In the genomic region with DNA sequence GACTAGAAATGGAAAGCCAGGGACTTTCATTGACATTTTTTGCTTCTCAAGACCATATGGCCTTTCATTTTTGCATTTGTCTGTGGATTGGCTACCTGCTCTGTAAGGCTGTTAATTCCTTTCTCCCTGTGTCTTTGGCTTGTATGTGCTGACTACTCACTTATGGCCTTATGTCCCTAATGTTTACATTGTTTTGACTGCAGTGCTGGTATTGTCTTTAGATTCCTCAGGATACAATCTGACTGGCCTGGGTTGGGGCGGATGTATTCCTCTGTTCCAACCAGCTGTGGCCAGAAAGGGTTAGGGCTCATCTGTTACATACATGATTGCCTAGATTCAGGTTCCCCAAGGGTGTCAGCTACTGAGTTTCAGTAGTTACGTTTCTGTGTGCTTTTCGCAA, we compare ENCODE assay signal across 34 cellular contexts.
"Had no signal": no experiment of that assay in that cellular context is flagged by ENCODE, and none has a peak within 500 bp of the region (broad histone marks: within the 10 kb centered on the region; RNA-seq: fewer than 3 reads in every experiment).

No MANE protein-coding gene starts in this region.

- H3K4me3 ChIP-seq: adrenal gland, body of pancreas, colonic mucosa, dorsolateral prefrontal cortex, gastroesophageal sphincter, left lung, lung, mucosa of descending colon, pancreas, prostate gland, spleen, suprapubic skin, tibial artery, upper lobe of right lung had no signal

- H3K36me3 ChIP-seq: adrenal gland, colonic mucosa, gastroesophageal sphincter, left lung, pancreas, prostate gland, suprapubic skin, tibial artery, upper lobe of right lung, WERI-Rb-1 had no signal

- H3K4me3 Mint-ChIP-seq: activated CD4-positive, alpha-beta memory T cell treated with anti-CD3 and anti-CD28 coated beads for 36 hours; activated CD4-positive, alpha-beta T cell treated with anti-CD3 and anti-CD28 coated beads, Interleukin-2, amount 10 ng/mL, durations not matched to agents 24 days and 14 days; activated naive CD4-positive, alpha-beta T cell treated with anti-CD3 and anti-CD28 coated beads for 36 hours; activated naive CD8-positive, alpha-beta T cell treated with anti-CD3 and anti-CD28 coated beads for 36 hours; activated T-helper 1 cell treated with anti-CD3 and anti-CD28 coated beads, Interleukin-12 subunit alpha, Interleukin-12 subunit beta, Interleukin-2, Interleukin-4 antibody, amounts not matched to agents 30 ng/mL and 10 ng/mL and 1 ng/mL, durations not matched to agents 14 hours and 24 hours and 36 hours; natural killer cell treated with Interleukin-12 subunit alpha and Interleukin-12 subunit beta and Interleukin-15 and Interleukin-18, amount 100 ng/mL, for 72 hours; T-helper 1 cell treated with Interleukin-12 subunit alpha and Interleukin-12 subunit beta and Interleukin-4 antibody, amounts not matched to agents 30 μg/mL and 1 μg/mL, for 36 hours had no signal

- FAIRE-seq: pancreas had no signal

- H3K9me3 ChIP-seq: adrenal gland, body of pancreas, colonic mucosa, gastroesophageal sphincter, left lung, mucosa of descending colon, neutrophil, pancreas, prostate gland, spleen, suprapubic skin, tibial artery, upper lobe of right lung had no signal

- DNase-seq: activated CD4-positive, alpha-beta memory T cell treated with anti-CD3 and anti-CD28 coated beads for 36 hours; activated CD4-positive, alpha-beta T cell treated with anti-CD3 and anti-CD28 coated beads, Interleukin-2, amount 10 ng/mL, durations not matched to agents 24 days and 14 days; activated CD4-positive, CD25-positive, alpha-beta regulatory T cell treated with anti-CD3 and anti-CD28 coated beads, Interleukin-2, amount 50 U/mL, for 72 hours; activated CD8-positive, alpha-beta memory T cell treated with anti-CD3 and anti-CD28 coated beads, Interleukin-2, amount 50 U/mL, for 4 hours; activated effector memory CD4-positive, alpha-beta T cell treated with anti-CD3 and anti-CD28 coated beads, Interleukin-2, amount 50 U/mL, for 16 hours; activated naive CD4-positive, alpha-beta T cell treated with anti-CD3 and anti-CD28 coated beads for 36 hours; activated naive CD8-positive, alpha-beta T cell treated with anti-CD3 and anti-CD28 coated beads for 36 hours; activated T-cell treated with anti-CD3 and anti-CD28 coated beads, Interleukin-2, amount 50 U/mL, for 1 hour; adrenal gland; aorta; body of pancreas; cerebellar nuclear complex; colonic mucosa; dorsolateral prefrontal cortex; effector memory CD4-positive, alpha-beta T cell; head of caudate nucleus; kidney glomerular epithelial cell; left lung; mucosa of descending colon; pancreas; spleen; stimulated activated naive CD4-positive, alpha-beta T cell; T-helper 9 cell; tibial artery; upper lobe of right lung; WERI-Rb-1 had no signal

- H3K27me3 ChIP-seq: adrenal gland, body of pancreas, colonic mucosa, dorsolateral prefrontal cortex, gastroesophageal sphincter, left lung, neutrophil, pancreas, spleen, suprapubic skin, tibial artery, upper lobe of right lung had no signal

- H3K27ac Mint-ChIP-seq: activated CD4-positive, alpha-beta memory T cell treated with anti-CD3 and anti-CD28 coated beads for 36 hours; activated CD4-positive, alpha-beta T cell treated with anti-CD3 and anti-CD28 coated beads, Interleukin-2, amount 10 ng/mL, durations not matched to agents 24 days and 14 days; activated naive CD4-positive, alpha-beta T cell treated with anti-CD3 and anti-CD28 coated beads for 36 hours; activated naive CD8-positive, alpha-beta T cell treated with anti-CD3 and anti-CD28 coated beads for 36 hours; activated T-helper 1 cell treated with anti-CD3 and anti-CD28 coated beads, Interleukin-12 subunit alpha, Interleukin-12 subunit beta, Interleukin-2, Interleukin-4 antibody, amounts not matched to agents 30 ng/mL and 10 ng/mL and 1 ng/mL, durations not matched to agents 14 hours and 24 hours and 36 hours; natural killer cell treated with Interleukin-12 subunit alpha and Interleukin-12 subunit beta and Interleukin-15 and Interleukin-18, amount 100 ng/mL, for 72 hours; T-helper 1 cell treated with Interleukin-12 subunit alpha and Interleukin-12 subunit beta and Interleukin-4 antibody, amounts not matched to agents 30 μg/mL and 1 μg/mL, for 36 hours had no signal

- H3K27ac ChIP-seq: adrenal gland, body of pancreas, colonic mucosa, dorsolateral prefrontal cortex, gastroesophageal sphincter, left lung, neutrophil, pancreas, prostate gland, spleen, suprapubic skin, tibial artery, upper lobe of right lung, WERI-Rb-1 had no signal

- H3K4me1 ChIP-seq: adrenal gland, colonic mucosa, prostate gland had no signal

- H3K27me3 Mint-ChIP-seq: activated CD4-positive, alpha-beta memory T cell treated with anti-CD3 and anti-CD28 coated beads for 36 hours; activated CD4-positive, alpha-beta T cell treated with anti-CD3 and anti-CD28 coated beads, Interleukin-2, amount 10 ng/mL, durations not matched to agents 24 days and 14 days; activated naive CD8-positive, alpha-beta T cell treated with anti-CD3 and anti-CD28 coated beads for 36 hours; natural killer cell treated with Interleukin-12 subunit alpha and Interleukin-12 subunit beta and Interleukin-15 and Interleukin-18, amount 100 ng/mL, for 72 hours had no signal

- H3K9me3 Mint-ChIP-seq: activated CD4-positive, alpha-beta memory T cell treated with anti-CD3 and anti-CD28 coated beads for 36 hours; activated naive CD4-positive, alpha-beta T cell treated with anti-CD3 and anti-CD28 coated beads for 36 hours; activated T-helper 1 cell treated with anti-CD3 and anti-CD28 coated beads, Interleukin-12 subunit alpha, Interleukin-12 subunit beta, Interleukin-2, Interleukin-4 antibody, amounts not matched to agents 30 ng/mL and 10 ng/mL and 1 ng/mL, durations not matched to agents 14 hours and 24 hours and 36 hours; natural killer cell treated with Interleukin-12 subunit alpha and Interleukin-12 subunit beta and Interleukin-15 and Interleukin-18, amount 100 ng/mL, for 72 hours; T-helper 1 cell treated with Interleukin-12 subunit alpha and Interleukin-12 subunit beta and Interleukin-4 antibody, amounts not matched to agents 30 μg/mL and 1 μg/mL, for 36 hours had no signal

- ATAC-seq: body of pancreas; gastroesophageal sphincter; left lung; mucosa of descending colon; natural killer cell treated with Interleukin-12 subunit alpha and Interleukin-12 subunit beta and Interleukin-15 and Interleukin-18, amount 100 ng/mL, for 72 hours; pancreas; upper lobe of right lung had no signal
